In genomic region chr14:37843969-37844607, GRCh38 we compare ENCODE assay signal across 12 cellular contexts.
"Had no signal": no experiment of that assay in that cellular context is flagged by ENCODE, and none has a peak within 500 bp of the region (broad histone marks: within the 10 kb centered on the region; RNA-seq: fewer than 3 reads in every experiment).

No MANE protein-coding gene starts in this region.

- H3K4me1 ChIP-seq: esophagus squamous epithelium, right atrium auricular region had no signal

- H3K79me2 ChIP-seq: hepatocyte had no signal

- ATAC-seq: mucosa of descending colon, natural killer cell had no signal

- DNase-seq: esophagus squamous epithelium; foreskin fibroblast; head of caudate nucleus; mucosa of descending colon; natural killer cell; small intestine; stimulated activated CD4-positive, alpha-beta T cell treated with anti-CD3 and anti-CD28 coated beads, Interleukin-12 subunit alpha, Interleukin-12 subunit beta, amount 100 ng/mL, for 4 hours; stimulated activated naive CD4-positive, alpha-beta T cell treated with Interleukin-2 at 50 U/mL for 16 hours; trophoblast cell had no signal

- H3K27me3 ChIP-seq: esophagus squamous epithelium, hepatocyte, right atrium auricular region had no signal

- FAIRE-seq: colon, small intestine had no signal

- H3K9me3 ChIP-seq: esophagus squamous epithelium, mucosa of descending colon, right atrium auricular region had no signal

- H3K4me2 ChIP-seq: hepatocyte had no signal

- H3K27ac ChIP-seq: esophagus squamous epithelium, hepatocyte, right atrium auricular region had no signal

- H3K36me3 ChIP-seq: esophagus squamous epithelium, right atrium auricular region had no signal

- H3K4me3 ChIP-seq: esophagus squamous epithelium, hepatocyte, mucosa of descending colon, right atrium auricular region had no signal

- H2AFZ ChIP-seq: hepatocyte had no signal
